Comparison of ENCODE assay signal across 3 cellular contexts in the genomic region with DNA sequence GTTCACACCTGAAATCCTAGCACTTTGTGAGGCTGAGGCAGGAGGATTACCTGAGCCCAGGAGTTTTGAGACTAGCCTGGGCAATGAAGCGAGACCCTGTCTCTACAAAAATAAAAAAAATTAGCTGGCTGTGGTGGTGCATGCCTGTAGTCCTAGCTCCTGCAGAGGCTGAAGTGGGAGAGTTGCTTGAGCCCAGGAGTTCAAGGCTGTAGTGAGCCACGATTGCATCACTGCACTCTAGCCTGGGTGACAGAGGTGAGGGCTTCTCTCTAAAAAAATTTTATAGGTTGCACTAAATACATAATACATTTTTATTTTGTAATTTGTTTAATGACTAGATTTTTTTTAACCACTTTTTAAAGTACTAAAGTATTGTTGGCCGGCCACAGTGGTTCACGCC.
A peak's percentile ranks its signal among the peaks of the same experiment; 100 is the strongest.
TF ChIP-seq lines count a peak whose summit lies in the region.

No MANE protein-coding gene starts in this region.

TF ChIP-seq in SK-N-SH, 30 proteins besides CTCF, POLR2A, EP300 and RAD21 (continues in another document):
- TF ChIP-seq JUND (IDR thresholded peaks at IDR 0.05), result no peak
- TF ChIP-seq MXI1 (IDR thresholded peaks at IDR 0.05; ENCODE audit: low read depth, low read length), result no peak
- no peak for TF ChIP-seq TEAD4 (IDR thresholded peaks at IDR 0.05; ENCODE audit: borderline replicate concordance, insufficient read depth)
- TF ChIP-seq RFX5 (IDR thresholded peaks at IDR 0.05; ENCODE audit: low read length), result no peak
- TF ChIP-seq NFIC (IDR thresholded peaks at IDR 0.05; ENCODE audit: borderline replicate concordance), result no peak
- TF ChIP-seq, protein P1, sequence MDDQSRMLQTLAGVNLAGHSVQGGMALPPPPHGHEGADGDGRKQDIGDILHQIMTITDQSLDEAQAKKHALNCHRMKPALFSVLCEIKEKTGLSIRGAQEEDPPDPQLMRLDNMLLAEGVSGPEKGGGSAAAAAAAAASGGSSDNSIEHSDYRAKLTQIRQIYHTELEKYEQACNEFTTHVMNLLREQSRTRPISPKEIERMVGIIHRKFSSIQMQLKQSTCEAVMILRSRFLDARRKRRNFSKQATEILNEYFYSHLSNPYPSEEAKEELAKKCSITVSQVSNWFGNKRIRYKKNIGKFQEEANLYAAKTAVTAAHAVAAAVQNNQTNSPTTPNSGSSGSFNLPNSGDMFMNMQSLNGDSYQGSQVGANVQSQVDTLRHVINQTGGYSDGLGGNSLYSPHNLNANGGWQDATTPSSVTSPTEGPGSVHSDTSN (IDR thresholded peaks at IDR 0.05), result no peak
- TF ChIP-seq FOXJ3 (CRISPR knock-in tag; IDR thresholded peaks at IDR 0.05), result no peak
- TF ChIP-seq YY1 (IDR thresholded peaks at IDR 0.05; ENCODE audit: low read depth), result no peak
- no peak for TF ChIP-seq RCOR1 (IDR thresholded peaks at IDR 0.05; ENCODE audit: low read length)
- TF ChIP-seq, protein P2, sequence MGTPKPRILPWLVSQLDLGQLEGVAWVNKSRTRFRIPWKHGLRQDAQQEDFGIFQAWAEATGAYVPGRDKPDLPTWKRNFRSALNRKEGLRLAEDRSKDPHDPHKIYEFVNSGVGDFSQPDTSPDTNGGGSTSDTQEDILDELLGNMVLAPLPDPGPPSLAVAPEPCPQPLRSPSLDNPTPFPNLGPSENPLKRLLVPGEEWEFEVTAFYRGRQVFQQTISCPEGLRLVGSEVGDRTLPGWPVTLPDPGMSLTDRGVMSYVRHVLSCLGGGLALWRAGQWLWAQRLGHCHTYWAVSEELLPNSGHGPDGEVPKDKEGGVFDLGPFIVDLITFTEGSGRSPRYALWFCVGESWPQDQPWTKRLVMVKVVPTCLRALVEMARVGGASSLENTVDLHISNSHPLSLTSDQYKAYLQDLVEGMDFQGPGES (IDR thresholded peaks at IDR 0.05; ENCODE audit: low read depth, low read length), result no peak
- TF ChIP-seq RXRA (IDR thresholded peaks at IDR 0.05; ENCODE audit: borderline replicate concordance, low read depth), result no peak
- no peak for TF ChIP-seq GABPA (IDR thresholded peaks at IDR 0.05; ENCODE audit: low read depth)
- TF ChIP-seq ELF1 (IDR thresholded peaks at IDR 0.05), result no peak
- TF ChIP-seq FOSL2 (IDR thresholded peaks at IDR 0.05; ENCODE audit: borderline replicate concordance, low read depth), result no peak
- TF ChIP-seq, protein P3, sequence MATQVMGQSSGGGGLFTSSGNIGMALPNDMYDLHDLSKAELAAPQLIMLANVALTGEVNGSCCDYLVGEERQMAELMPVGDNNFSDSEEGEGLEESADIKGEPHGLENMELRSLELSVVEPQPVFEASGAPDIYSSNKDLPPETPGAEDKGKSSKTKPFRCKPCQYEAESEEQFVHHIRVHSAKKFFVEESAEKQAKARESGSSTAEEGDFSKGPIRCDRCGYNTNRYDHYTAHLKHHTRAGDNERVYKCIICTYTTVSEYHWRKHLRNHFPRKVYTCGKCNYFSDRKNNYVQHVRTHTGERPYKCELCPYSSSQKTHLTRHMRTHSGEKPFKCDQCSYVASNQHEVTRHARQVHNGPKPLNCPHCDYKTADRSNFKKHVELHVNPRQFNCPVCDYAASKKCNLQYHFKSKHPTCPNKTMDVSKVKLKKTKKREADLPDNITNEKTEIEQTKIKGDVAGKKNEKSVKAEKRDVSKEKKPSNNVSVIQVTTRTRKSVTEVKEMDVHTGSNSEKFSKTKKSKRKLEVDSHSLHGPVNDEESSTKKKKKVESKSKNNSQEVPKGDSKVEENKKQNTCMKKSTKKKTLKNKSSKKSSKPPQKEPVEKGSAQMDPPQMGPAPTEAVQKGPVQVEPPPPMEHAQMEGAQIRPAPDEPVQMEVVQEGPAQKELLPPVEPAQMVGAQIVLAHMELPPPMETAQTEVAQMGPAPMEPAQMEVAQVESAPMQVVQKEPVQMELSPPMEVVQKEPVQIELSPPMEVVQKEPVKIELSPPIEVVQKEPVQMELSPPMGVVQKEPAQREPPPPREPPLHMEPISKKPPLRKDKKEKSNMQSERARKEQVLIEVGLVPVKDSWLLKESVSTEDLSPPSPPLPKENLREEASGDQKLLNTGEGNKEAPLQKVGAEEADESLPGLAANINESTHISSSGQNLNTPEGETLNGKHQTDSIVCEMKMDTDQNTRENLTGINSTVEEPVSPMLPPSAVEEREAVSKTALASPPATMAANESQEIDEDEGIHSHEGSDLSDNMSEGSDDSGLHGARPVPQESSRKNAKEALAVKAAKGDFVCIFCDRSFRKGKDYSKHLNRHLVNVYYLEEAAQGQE (IDR thresholded peaks at IDR 0.05; ENCODE audit: low read depth, low read length), result no peak
- TF ChIP-seq SMC3 (IDR thresholded peaks at IDR 0.05; ENCODE audit: low read depth, low read length), result no peak

TF ChIP-seq in SK-N-SH treated with all-trans-retinoic acid at 6 μM for 48 hours, 23 proteins besides CTCF, POLR2A, EP300 and RAD21:
- no peak for TF ChIP-seq ZC3H10 (CRISPR knock-in tag; IDR thresholded peaks at IDR 0.05)
- TF ChIP-seq ZFP3 (CRISPR knock-in tag; IDR thresholded peaks at IDR 0.05), result no peak
- no peak for TF ChIP-seq GLIS3 (CRISPR knock-in tag; IDR thresholded peaks at IDR 0.05)
- no peak for TF ChIP-seq PPARA (CRISPR knock-in tag; IDR thresholded peaks at IDR 0.05; ENCODE audit: borderline replicate concordance)
- TF ChIP-seq, protein P4, sequence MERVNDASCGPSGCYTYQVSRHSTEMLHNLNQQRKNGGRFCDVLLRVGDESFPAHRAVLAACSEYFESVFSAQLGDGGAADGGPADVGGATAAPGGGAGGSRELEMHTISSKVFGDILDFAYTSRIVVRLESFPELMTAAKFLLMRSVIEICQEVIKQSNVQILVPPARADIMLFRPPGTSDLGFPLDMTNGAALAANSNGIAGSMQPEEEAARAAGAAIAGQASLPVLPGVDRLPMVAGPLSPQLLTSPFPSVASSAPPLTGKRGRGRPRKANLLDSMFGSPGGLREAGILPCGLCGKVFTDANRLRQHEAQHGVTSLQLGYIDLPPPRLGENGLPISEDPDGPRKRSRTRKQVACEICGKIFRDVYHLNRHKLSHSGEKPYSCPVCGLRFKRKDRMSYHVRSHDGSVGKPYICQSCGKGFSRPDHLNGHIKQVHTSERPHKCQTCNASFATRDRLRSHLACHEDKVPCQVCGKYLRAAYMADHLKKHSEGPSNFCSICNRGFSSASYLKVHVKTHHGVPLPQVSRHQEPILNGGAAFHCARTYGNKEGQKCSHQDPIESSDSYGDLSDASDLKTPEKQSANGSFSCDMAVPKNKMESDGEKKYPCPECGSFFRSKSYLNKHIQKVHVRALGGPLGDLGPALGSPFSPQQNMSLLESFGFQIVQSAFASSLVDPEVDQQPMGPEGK (CRISPR knock-in tag; IDR thresholded peaks at IDR 0.05; ENCODE audit: borderline replicate concordance), result no peak
- TF ChIP-seq RARB (CRISPR knock-in tag; IDR thresholded peaks at IDR 0.05), result no peak
- TF ChIP-seq ZFP30 (CRISPR knock-in tag; IDR thresholded peaks at IDR 0.05), result no peak
- no peak for TF ChIP-seq ISL1 (CRISPR knock-in tag; IDR thresholded peaks at IDR 0.05)

TF ChIP-seq in HepG2, 621 proteins besides CTCF, POLR2A, EP300 and RAD21 (continues in another document):
- no peak for TF ChIP-seq RBM22 (optimal IDR thresholded peaks at IDR 0.05; ENCODE audit: low read length)
- TF ChIP-seq ZNF121 (CRISPR knock-in tag; IDR thresholded peaks at IDR 0.05), result 0 out of 2 replicates have a peak, but pooled peaks have one; percentile 23
- peak; percentile 82 for TF ChIP-seq CEBPB (IDR thresholded peaks at IDR 0.05; ENCODE audit: borderline replicate concordance, low read depth, low read length)
- TF ChIP-seq, protein P5, sequence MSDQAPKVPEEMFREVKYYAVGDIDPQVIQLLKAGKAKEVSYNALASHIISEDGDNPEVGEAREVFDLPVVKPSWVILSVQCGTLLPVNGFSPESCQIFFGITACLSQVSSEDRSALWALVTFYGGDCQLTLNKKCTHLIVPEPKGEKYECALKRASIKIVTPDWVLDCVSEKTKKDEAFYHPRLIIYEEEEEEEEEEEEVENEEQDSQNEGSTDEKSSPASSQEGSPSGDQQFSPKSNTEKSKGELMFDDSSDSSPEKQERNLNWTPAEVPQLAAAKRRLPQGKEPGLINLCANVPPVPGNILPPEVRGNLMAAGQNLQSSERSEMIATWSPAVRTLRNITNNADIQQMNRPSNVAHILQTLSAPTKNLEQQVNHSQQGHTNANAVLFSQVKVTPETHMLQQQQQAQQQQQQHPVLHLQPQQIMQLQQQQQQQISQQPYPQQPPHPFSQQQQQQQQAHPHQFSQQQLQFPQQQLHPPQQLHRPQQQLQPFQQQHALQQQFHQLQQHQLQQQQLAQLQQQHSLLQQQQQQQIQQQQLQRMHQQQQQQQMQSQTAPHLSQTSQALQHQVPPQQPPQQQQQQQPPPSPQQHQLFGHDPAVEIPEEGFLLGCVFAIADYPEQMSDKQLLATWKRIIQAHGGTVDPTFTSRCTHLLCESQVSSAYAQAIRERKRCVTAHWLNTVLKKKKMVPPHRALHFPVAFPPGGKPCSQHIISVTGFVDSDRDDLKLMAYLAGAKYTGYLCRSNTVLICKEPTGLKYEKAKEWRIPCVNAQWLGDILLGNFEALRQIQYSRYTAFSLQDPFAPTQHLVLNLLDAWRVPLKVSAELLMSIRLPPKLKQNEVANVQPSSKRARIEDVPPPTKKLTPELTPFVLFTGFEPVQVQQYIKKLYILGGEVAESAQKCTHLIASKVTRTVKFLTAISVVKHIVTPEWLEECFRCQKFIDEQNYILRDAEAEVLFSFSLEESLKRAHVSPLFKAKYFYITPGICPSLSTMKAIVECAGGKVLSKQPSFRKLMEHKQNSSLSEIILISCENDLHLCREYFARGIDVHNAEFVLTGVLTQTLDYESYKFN (CRISPR knock-in tag; conservative IDR thresholded peaks at IDR 0.05), result 0 out of 2 replicates have a peak, but pooled peaks have one; percentile 15
- TF ChIP-seq KDM5B (CRISPR knock-in tag; IDR thresholded peaks at IDR 0.05; ENCODE audit: borderline replicate concordance), result no peak
- TF ChIP-seq, protein P6, sequence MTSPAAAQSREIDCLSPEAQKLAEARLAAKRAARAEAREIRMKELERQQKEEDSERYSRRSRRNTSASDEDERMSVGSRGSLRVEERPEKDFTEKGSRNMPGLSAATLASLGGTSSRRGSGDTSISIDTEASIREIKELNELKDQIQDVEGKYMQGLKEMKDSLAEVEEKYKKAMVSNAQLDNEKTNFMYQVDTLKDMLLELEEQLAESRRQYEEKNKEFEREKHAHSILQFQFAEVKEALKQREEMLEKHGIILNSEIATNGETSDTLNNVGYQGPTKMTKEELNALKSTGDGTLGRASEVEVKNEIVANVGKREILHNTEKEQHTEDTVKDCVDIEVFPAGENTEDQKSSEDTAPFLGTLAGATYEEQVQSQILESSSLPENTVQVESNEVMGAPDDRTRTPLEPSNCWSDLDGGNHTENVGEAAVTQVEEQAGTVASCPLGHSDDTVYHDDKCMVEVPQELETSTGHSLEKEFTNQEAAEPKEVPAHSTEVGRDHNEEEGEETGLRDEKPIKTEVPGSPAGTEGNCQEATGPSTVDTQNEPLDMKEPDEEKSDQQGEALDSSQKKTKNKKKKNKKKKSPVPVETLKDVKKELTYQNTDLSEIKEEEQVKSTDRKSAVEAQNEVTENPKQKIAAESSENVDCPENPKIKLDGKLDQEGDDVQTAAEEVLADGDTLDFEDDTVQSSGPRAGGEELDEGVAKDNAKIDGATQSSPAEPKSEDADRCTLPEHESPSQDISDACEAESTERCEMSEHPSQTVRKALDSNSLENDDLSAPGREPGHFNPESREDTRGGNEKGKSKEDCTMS (CRISPR knock-in tag; conservative IDR thresholded peaks at IDR 0.05), result no peak
- peak; percentile 84 for TF ChIP-seq CEBPG (CRISPR knock-in tag; IDR thresholded peaks at IDR 0.05)
- 0 out of 2 replicates have a peak, but pooled peaks have one; percentile 30 for TF ChIP-seq ARNT2 (CRISPR knock-in tag; IDR thresholded peaks at IDR 0.05; ENCODE audit: low read depth)
- 0 out of 2 replicates have a peak, but pooled peaks have one; percentile 28 for TF ChIP-seq MEIS2 (CRISPR knock-in tag; IDR thresholded peaks at IDR 0.05)
- peak; percentile 54 for TF ChIP-seq HNF4A (CRISPR knock-in tag; IDR thresholded peaks at IDR 0.05)
- TF ChIP-seq RFX5 (IDR thresholded peaks at IDR 0.05; ENCODE audit: low read depth, low read length), result no peak
- TF ChIP-seq, protein P7, sequence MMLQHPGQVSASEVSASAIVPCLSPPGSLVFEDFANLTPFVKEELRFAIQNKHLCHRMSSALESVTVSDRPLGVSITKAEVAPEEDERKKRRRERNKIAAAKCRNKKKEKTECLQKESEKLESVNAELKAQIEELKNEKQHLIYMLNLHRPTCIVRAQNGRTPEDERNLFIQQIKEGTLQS (CRISPR knock-in tag; IDR thresholded peaks at IDR 0.05), result peak; percentile 61
- TF ChIP-seq, protein P8, sequence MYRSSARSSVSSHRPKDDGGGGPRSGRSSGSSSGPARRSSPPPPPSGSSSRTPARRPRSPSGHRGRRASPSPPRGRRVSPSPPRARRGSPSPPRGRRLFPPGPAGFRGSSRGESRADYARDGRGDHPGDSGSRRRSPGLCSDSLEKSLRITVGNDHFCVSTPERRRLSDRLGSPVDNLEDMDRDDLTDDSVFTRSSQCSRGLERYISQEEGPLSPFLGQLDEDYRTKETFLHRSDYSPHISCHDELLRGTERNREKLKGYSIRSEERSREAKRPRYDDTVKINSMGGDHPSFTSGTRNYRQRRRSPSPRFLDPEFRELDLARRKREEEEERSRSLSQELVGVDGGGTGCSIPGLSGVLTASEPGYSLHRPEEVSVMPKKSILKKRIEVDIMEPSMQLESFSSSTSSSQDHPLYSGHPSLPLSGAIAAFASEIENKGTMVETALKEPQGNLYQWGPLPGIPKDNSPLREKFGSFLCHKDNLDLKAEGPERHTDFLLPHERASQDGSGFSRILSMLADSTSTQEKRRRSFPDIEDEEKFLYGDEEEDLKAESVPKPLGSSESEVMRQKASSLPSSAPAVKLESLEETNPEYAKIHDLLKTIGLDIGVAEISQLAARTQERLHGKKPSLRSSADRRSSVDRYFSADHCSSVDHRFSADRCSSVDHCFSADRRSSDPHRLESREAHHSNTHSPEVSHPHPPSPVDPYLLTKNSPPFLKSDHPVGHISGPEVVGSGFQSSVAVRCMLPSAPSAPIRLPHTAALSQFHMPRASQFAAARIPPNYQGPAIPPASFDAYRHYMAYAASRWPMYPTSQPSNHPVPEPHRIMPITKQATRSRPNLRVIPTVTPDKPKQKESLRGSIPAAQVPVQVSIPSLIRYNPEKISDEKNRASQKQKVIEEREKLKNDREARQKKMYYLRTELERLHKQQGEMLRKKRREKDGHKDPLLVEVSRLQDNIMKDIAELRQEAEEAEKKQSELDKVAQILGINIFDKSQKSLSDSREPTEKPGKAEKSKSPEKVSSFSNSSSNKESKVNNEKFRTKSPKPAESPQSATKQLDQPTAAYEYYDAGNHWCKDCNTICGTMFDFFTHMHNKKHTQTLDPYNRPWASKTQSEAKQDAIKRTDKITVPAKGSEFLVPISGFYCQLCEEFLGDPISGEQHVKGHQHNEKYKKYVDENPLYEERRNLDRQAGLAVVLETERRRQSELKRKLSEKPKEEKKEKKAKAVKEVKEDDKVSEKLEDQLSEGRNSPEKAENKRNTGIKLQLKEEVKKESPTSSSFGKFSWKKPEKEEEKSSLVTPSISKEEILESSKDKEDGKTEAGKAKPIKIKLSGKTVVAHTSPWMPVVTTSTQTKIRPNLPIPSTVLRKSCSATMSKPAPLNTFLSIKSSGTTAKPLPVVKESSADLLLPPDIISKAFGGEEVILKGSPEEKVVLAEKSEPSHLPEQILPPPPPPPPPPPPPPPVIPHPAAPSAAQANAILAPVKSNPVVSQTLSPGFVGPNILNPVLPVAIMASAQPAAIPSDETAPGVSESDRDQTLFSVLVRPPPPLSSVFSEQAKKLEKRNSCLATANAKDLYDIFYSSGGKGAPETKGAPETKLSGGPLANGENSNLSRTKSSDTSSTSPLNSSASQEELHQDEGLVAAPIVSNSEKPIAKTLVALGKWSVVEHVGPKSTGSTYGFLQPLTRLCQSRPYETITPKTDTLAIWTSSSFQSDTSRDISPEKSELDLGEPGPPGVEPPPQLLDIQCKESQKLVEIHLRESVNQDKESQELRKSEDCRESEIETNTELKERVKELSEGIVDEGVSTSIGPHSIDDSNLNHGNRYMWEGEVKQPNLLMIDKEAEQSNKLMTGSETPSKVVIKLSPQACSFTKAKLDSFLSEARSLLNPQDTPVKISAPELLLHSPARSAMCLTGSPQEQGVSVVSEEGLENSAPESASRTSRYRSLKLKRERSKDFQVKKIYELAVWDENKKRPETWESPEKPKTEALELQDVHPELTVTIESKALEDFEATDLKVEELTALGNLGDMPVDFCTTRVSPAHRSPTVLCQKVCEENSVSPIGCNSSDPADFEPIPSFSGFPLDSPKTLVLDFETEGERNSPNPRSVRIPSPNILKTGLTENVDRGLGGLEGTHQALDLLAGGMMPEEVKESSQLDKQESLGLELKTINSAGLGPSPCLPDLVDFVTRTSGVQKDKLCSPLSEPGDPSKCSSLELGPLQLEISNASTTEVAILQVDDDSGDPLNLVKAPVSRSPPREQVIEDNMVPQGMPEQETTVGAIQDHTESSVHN (CRISPR knock-in tag; IDR thresholded peaks at IDR 0.05), result no peak
- TF ChIP-seq MAFG (CRISPR knock-in tag; IDR thresholded peaks at IDR 0.05), result no peak
